In genomic region chr18:76821356-76821874, GRCh38 we compare ENCODE assay signal across 8 cellular contexts. TPM values are rescaled to one million over a fixed set of nuclear protein-coding genes. Genes with fewer than 3 reads are reported as not detected.
DNase-seq lines count a peak whose midpoint lies in the region; ATAC-seq and TF ChIP-seq lines count a peak whose summit lies in the region.

No MANE protein-coding gene starts in this region.

- H3K9me3 ChIP-seq in left lung (no peaks in the 10 kb centered on the region), transverse colon (no peaks in the 10 kb centered on the region)

- no peaks in the 10 kb centered on the region for H3K27me3 ChIP-seq in HL-60 (ENCODE audit: insufficient read depth, poor library complexity, severe bottlenecking)
- no peaks in the 10 kb centered on the region for H3K27me3 ChIP-seq in left lung
- no peaks in the 10 kb centered on the region for H3K27me3 ChIP-seq in transverse colon

- intact Hi-C loops in left lung (cut with DNase I) (no loop called here), transverse colon (cut with DNase I; ENCODE audit: low total_unique reads) (no loop called here)

- CTCF ChIA-PET in HEK293T (lab: Yijun Ruan, JAX) = no interaction called here

- peak overlapping the region; percentile 59 for H3K4me3 ChIP-seq in HL-60 (replicated peaks; ENCODE audit: insufficient read depth, low read length)
- H3K4me3 ChIP-seq in left lung = peak overlapping the region; percentile 88 to 91
- H3K4me3 ChIP-seq in transverse colon = peak overlapping the region; percentile 62 to 98 (median 94)

- no peak for TF ChIP-seq EP300 in transverse colon (IDR thresholded peaks at IDR 0.05; ENCODE audit: low read depth)

- H3K4me1 ChIP-seq in left lung (peaks cover 6 to 41% of the 10 kb centered on the region in 2 donors), transverse colon (peaks cover 4 to 37% (median 16%) of the 10 kb centered on the region in 4 donors)

- no peak for TF ChIP-seq POLR2A in transverse colon (IDR thresholded peaks at IDR 0.05)

- TF ChIP-seq CTCF in HL-60 (IDR thresholded peaks at IDR 0.05; ENCODE audit: insufficient read depth, low read length) = no peak
- TF ChIP-seq CTCF in left lung (IDR thresholded peaks at IDR 0.05) = no peak
- no peak for TF ChIP-seq CTCF in transverse colon (IDR thresholded peaks at IDR 0.05)

- POLR2A ChIA-PET in HEK293T (lab: Yijun Ruan, JAX) = interaction anchor here (0.6 to 1.3 kb wide), 4 partner anchors 8 to 21 kb away, joined by 3 read pairs; no protein-coding TSS in a partner anchor

- H3K36me3 ChIP-seq in left lung (no peaks in the 10 kb centered on the region), transverse colon (no peaks in the 10 kb centered on the region)

- in situ Hi-C loops in transverse colon (cut with MboI; ENCODE audit: low pct_ligation_motif_present in 1 of 4, low pct_unique_long_range_greater_than_20kb in 1 of 4, low sequenced_read_pairs in 3 of 4) = loop anchor here in 1 of 4 donors (25.0 kb wide), 1 partner anchor 166 kb away; no protein-coding TSS in a partner anchor

- peak; percentile 26 to 42 for DNase-seq in HL-60 (ENCODE audit: low read depth in 1 of 2, low spot score in 1 of 2)
- no peak for DNase-seq in left lung
- no peak for DNase-seq in transverse colon
- no peak for DNase-seq in COLO668 (lab: John Stamatoyannopoulos, UW; ENCODE audit: unreplicated experiment)
- no peak for DNase-seq in medulla oblongata (ENCODE audit: extremely low spot score)
- DNase-seq in HEK293T (ENCODE audit: extremely low spot score) = no peak

- 0 to 1% (median 1%) methylated on average over 12 of the region's 12 CpGs for WGBS in adipose tissue, 3 donors
- 0 to 1% methylated on average over 7 to 12 of the region's 12 CpGs for WGBS in transverse colon (ENCODE audit: low coverage in 1 of 2), 2 donors

- peak overlapping the region; percentile 88 for H3K27ac ChIP-seq in HL-60 (replicated peaks)
- H3K27ac ChIP-seq in adipose tissue (ENCODE audit: low read depth, low read length) = peak overlapping the region; percentile 56
- peak overlapping the region; percentile 95 to 96 for H3K27ac ChIP-seq in left lung
- peak overlapping the region; percentile 96 to 99 (median 98) for H3K27ac ChIP-seq in transverse colon

- ATAC-seq in GM18498 (IDR thresholded peaks at IDR 0.05; ENCODE audit: unreplicated experiment) (peak; percentile 22), left lung (peak; percentile 38)

TF ChIP-seq in HEK293T, 16 proteins besides CTCF, POLR2A, EP300 and RAD21:
- TF ChIP-seq FOXA1 (IDR thresholded peaks at IDR 0.05) (no peak), HDGF (IDR thresholded peaks at IDR 0.05; ENCODE audit: borderline replicate concordance) (no peak), SUZ12 (IDR thresholded peaks at IDR 0.05) (no peak), L3MBTL2 (conservative IDR thresholded peaks at IDR 0.05) (no peak), ARNT (IDR thresholded peaks at IDR 0.05) (no peak), SP1 (IDR thresholded peaks at IDR 0.05) (no peak), FOXM1 (IDR thresholded peaks at IDR 0.05; ENCODE audit: borderline replicate concordance) (no peak), ZNF384 (IDR thresholded peaks at IDR 0.05) (no peak), CTBP1 (IDR thresholded peaks at IDR 0.05; ENCODE audit: borderline replicate concordance) (no peak), ELF4 (IDR thresholded peaks at IDR 0.05) (no peak), FOXK2 (IDR thresholded peaks at IDR 0.05) (no peak), NFRKB (IDR thresholded peaks at IDR 0.05) (no peak), BHLHE40 (IDR thresholded peaks at IDR 0.05; ENCODE audit: borderline replicate concordance) (no peak), TARDBP (IDR thresholded peaks at IDR 0.05) (no peak), PKNOX1 (IDR thresholded peaks at IDR 0.05) (no peak), LEF1 (IDR thresholded peaks at IDR 0.05; ENCODE audit: borderline replicate concordance) (no peak)

RNA-seq across cellular contexts. Expression of gene ZNF236, which starts 0.9 kb away (rescaled TPM):
- polyA plus RNA-seq in adipose tissue = 1 to 10 TPM; 1.1 to 3.6 (median 2.1) TPM
- 10 to 100 TPM; 14.9 to 15.1 TPM for total RNA-seq in left lung
- total RNA-seq in transverse colon = 10 to 100 TPM; 18.3 to 82.8 (median 43.7) TPM

Comparison
In these comparisons a context has a peak if more than half of its experiments do, and no peak if none do; other contexts are left out.
1. DNase-seq: peak in HL-60 (2 of 2); none in left lung (0 of 2), transverse colon (single experiment), COLO668 (single experiment), medulla oblongata (single experiment) and HEK293T (single experiment).
2. Peak in every context shown above with its lines, with median percentiles within 50 percentile points of each other: H3K27ac ChIP-seq and H3K4me3 ChIP-seq.